ENCODE assay signal across 24 cellular contexts in genomic region chrX:125005863-125006262, GRCh38. TPM values are rescaled to one million over a fixed set of nuclear protein-coding genes. Genes with fewer than 3 reads are reported as not detected.
A peak's percentile ranks its signal among the peaks of the same experiment; 100 is the strongest.
DNase-seq lines count a peak whose midpoint lies in the region; ATAC-seq and TF ChIP-seq lines count a peak whose summit lies in the region.
"Had no signal": no experiment of that assay in that cellular context is flagged by ENCODE, and none has a peak within 500 bp of the region (broad histone marks: within the 10 kb centered on the region; RNA-seq: fewer than 3 reads in every experiment).

No MANE protein-coding gene starts in this region.

- WGBS in H9 (ENCODE audit: extremely low coverage, insufficient read length, low lambda C conversion rate): no CpG with 5 or more reads among the region's 4 CpGs

- no peak overlapping the region for H3K14ac ChIP-seq in H9 (ENCODE audit: insufficient read depth, low read length)

- ATAC-seq in GM18909 (IDR thresholded peaks at IDR 0.05; ENCODE audit: poor library complexity, unreplicated experiment) (no peak), GM21367 (IDR thresholded peaks at IDR 0.05; ENCODE audit: unreplicated experiment) (no peak)
- ATAC-seq: A549, HCT116 had no signal

- H3K79me2 ChIP-seq in H9 (ENCODE audit: insufficient read depth, low read length): no peaks in the 10 kb centered on the region

- H4K8ac ChIP-seq in H9 (replicated peaks; ENCODE audit: insufficient read length, low read depth, low read length): no peak overlapping the region

- no peak overlapping the region for H4K91ac ChIP-seq in H9 (ENCODE audit: insufficient read length, low read depth, low read length)

- no peak overlapping the region for H3T11ph ChIP-seq in H9 (ENCODE audit: low read length)

- H3K36me3 Mint-ChIP-seq in H9 (ENCODE audit: insufficient read depth in 1 of 3, low read depth in 3 of 3): no peaks in the 10 kb centered on the region; a peak in 1 of 7 replicates
- H3K36me3 Mint-ChIP-seq: CD14-positive monocyte had no signal

- no peak overlapping the region for H2AFZ ChIP-seq in H9 (ENCODE audit: low read length)
- H2AFZ ChIP-seq: GM23248 had no signal

- H3K9me3 ChIP-seq in H9 (ENCODE audit: control insufficient read depth, low read depth, low read length): no peaks in the 10 kb centered on the region
- H3K9me3 ChIP-seq: A549, BE2C had no signal

- no peak overlapping the region for H3K9ac ChIP-seq in H9 (ENCODE audit: extremely low read depth, insufficient read length, low read length)
- H3K9ac ChIP-seq: BLaER1 treated with 17β-estradiol and CSF1 and Interleukin-3, amounts not matched to agents 10 nM and 100 nM; GM23248 had no signal

- H2BK5ac ChIP-seq in H9 (ENCODE audit: insufficient read length, low read length): no peak overlapping the region

- no peak overlapping the region for H2BK20ac ChIP-seq in H9 (ENCODE audit: low read depth, low read length, poor library complexity, severe bottlenecking)

- intact Hi-C loops in posterior vena cava (cut with DNase I): no loop called here

- H2AK5ac ChIP-seq in H9 (ENCODE audit: insufficient read length, low read length): no peak overlapping the region

- H3K79me1 ChIP-seq in H9 (ENCODE audit: insufficient read depth, low read depth, low read length, poor library complexity, severe bottlenecking): no peaks in the 10 kb centered on the region

- no peak overlapping the region for H3K56ac ChIP-seq in H9 (ENCODE audit: insufficient read length, low read depth, low read length)

- H2BK120ac ChIP-seq in H9 (ENCODE audit: low read depth, low read length, poor library complexity, severe bottlenecking): no peak overlapping the region

- H2BK12ac ChIP-seq in H9 (ENCODE audit: insufficient read length, low read depth, low read length): no peak overlapping the region

- H3K18ac ChIP-seq in H9 (ENCODE audit: insufficient read length, low read depth, low read length): no peak overlapping the region

- peaks cover 20 to 21% of the 10 kb centered on the region in 2 experiments for H3K4me1 Mint-ChIP-seq in H9
- H3K4me1 Mint-ChIP-seq: CD14-positive monocyte; CD8-positive, alpha-beta memory T cell had no signal

- H3K4me1 ChIP-seq in H9 (ENCODE audit: insufficient read depth, low read length): no peaks in the 10 kb centered on the region
- H3K4me1 ChIP-seq: A549; BE2C; BLaER1 treated with 17β-estradiol and CSF1 and Interleukin-3, amounts not matched to agents 10 nM and 100 nM had no signal

- no peak overlapping the region for H2BK15ac ChIP-seq in H9 (ENCODE audit: low read depth, low read length)

- no peaks in the 10 kb centered on the region for H3K23me2 ChIP-seq in H9 (ENCODE audit: insufficient read length, low read depth, low read length, poor library complexity, severe bottlenecking)

- no peak overlapping the region for H3K4me2 ChIP-seq in H9 (ENCODE audit: insufficient read depth, insufficient read length, low read length)
- H3K4me2 ChIP-seq: A549; BLaER1 treated with 17β-estradiol and CSF1 and Interleukin-3, amounts not matched to agents 10 nM and 100 nM had no signal

- H3K4me3 Mint-ChIP-seq in H9: no peak overlapping the region
- H3K4me3 Mint-ChIP-seq: CD14-positive monocyte; CD4-positive, alpha-beta T cell; CD8-positive, alpha-beta memory T cell had no signal

- DNase-seq in H9 (peak; percentile 20), left kidney (ENCODE audit: low read depth, low spot score) (peak; percentile 22), posterior vena cava (ENCODE audit: low spot score) (peak; percentile 64), SIG-M5 treated with dmso at 0.1 percent for 504 hours (lab: John Stamatoyannopoulos, UW; ENCODE audit: unreplicated experiment) (no peak)
- no peak for DNase-seq in stimulated activated CD4-positive, alpha-beta T cell treated with anti-CD3 and anti-CD28 coated beads, Interleukin-1b, Interleukin-23, amount 100 ng/mL, for 48 hours
- DNase-seq: 8988T; ACHN; AML-193; BE2C; CD4-positive, alpha-beta T cell; CD8-positive, alpha-beta memory T cell; DMS 273 treated with DMSO at 0.1 percent for 48 hours; DMS79; EL; GF-D8; GM23248; H7 had no signal

- H3K27me3 Mint-ChIP-seq in H9 (ENCODE audit: low read depth): no peaks in the 10 kb centered on the region
- H3K27me3 Mint-ChIP-seq: CD4-positive, alpha-beta T cell had no signal

- no peak overlapping the region for H4K5ac ChIP-seq in H9 (ENCODE audit: insufficient read length, low read depth, low read length)

- H3K4ac ChIP-seq in H9 (ENCODE audit: low read depth, low read length): no peak overlapping the region

- no peaks in the 10 kb centered on the region for H3K27me3 ChIP-seq in H9 (ENCODE audit: insufficient read depth, low read length)
- H3K27me3 ChIP-seq: BE2C had no signal

- H3K9me3 Mint-ChIP-seq in H9: peaks cover 5 to 16% of the 10 kb centered on the region in 2 experiments; a peak in 4 of 5 replicates
- H3K9me3 Mint-ChIP-seq: CD4-positive, alpha-beta T cell had no signal

- no peak for TF ChIP-seq CTCF in H9 (conservative IDR thresholded peaks at IDR 0.05)

- no peaks in the 10 kb centered on the region for H4K20me1 ChIP-seq in H9 (ENCODE audit: control insufficient read depth, insufficient read depth, insufficient read length)
- H4K20me1 ChIP-seq: BLaER1 treated with 17β-estradiol and CSF1 and Interleukin-3, amounts not matched to agents 10 nM and 100 nM had no signal

- H3K27ac ChIP-seq in H9 (ENCODE audit: insufficient read length, low read depth, low read length): no peak overlapping the region
- H3K27ac ChIP-seq: A549; BLaER1 treated with 17β-estradiol and CSF1 and Interleukin-3, amounts not matched to agents 10 nM and 100 nM; GM23248 had no signal

- no peak overlapping the region for H3K23ac ChIP-seq in H9 (ENCODE audit: insufficient read length, low read depth, low read length)

- peak overlapping the region in 1 of 3 experiments; percentile 93; a peak in 2 of 7 replicates for H3K27ac Mint-ChIP-seq in H9
- H3K27ac Mint-ChIP-seq: CD4-positive, alpha-beta T cell; CD8-positive, alpha-beta memory T cell had no signal

RNA-seq across cellular contexts. Expression of gene TENM1, which starts 42.2 kb away (rescaled TPM):
- total RNA-seq in H9 (2021) (0.39 and 0.50 TPM in 2 replicates), posterior vena cava (under 1 TPM; 0.33 to 0.79 TPM)
- total RNA-seq: G401, GM23248 had no signal

Comparison
In these comparisons a context has a peak if more than half of its experiments do, and no peak if none do; other contexts are left out.
1. DNase-seq: peak in H9 (single experiment), left kidney (single experiment) and posterior vena cava (single experiment); none in SIG-M5 treated with dmso at 0.1 percent for 504 hours (single experiment) and stimulated activated CD4-positive, alpha-beta T cell treated with anti-CD3 and anti-CD28 coated beads, Interleukin-1b, Interleukin-23, amount 100 ng/mL, for 48 hours (single experiment).